ENCODE assay signal across 14 cellular contexts in genomic region chr7:24108906-24109376, GRCh38.
A peak's percentile ranks its signal among the peaks of the same experiment; 100 is the strongest.
DNase-seq lines count a peak whose midpoint lies in the region; ATAC-seq, FAIRE-seq and TF ChIP-seq lines count a peak whose summit lies in the region.
"Had no signal": no experiment of that assay in that cellular context is flagged by ENCODE, and none has a peak within 500 bp of the region (broad histone marks: within the 10 kb centered on the region; RNA-seq: fewer than 3 reads in every experiment).

No MANE protein-coding gene starts in this region.

- TF ChIP-seq CTCF in GM12865 (IDR thresholded peaks at IDR 0.05; ENCODE audit: insufficient read depth, low read depth, low read length, missing control alignments): no peak

- ATAC-seq in HG02623 (IDR thresholded peaks at IDR 0.05; ENCODE audit: unreplicated experiment): peak; percentile 47
- ATAC-seq in HG03460 (IDR thresholded peaks at IDR 0.05; ENCODE audit: unreplicated experiment): peak; percentile 87
- ATAC-seq in GM21717 (IDR thresholded peaks at IDR 0.05; ENCODE audit: unreplicated experiment): no peak
- ATAC-seq: body of pancreas had no signal

- DNase-seq in GM12865 (ENCODE audit: low read depth) (peak; percentile 41), GM19239 (ENCODE audit: insufficient read length, low spot score) (peak; percentile 12), NCI-H1092 treated with DMSO at 0.1 percent for 48 hours (lab: John Stamatoyannopoulos, UW) (no peak), globus pallidus (ENCODE audit: low spot score) (no peak), NOMO-1 (lab: John Stamatoyannopoulos, UW; ENCODE audit: unreplicated experiment in 2 of 2) (no peak)
- DNase-seq: activated naive CD4-positive, alpha-beta T cell; body of pancreas; COR-L47; HCEC 1CT; NCI-H526 treated with DMSO at 0.1 percent for 48 hours had no signal

- no peak overlapping the region for H3K4me3 ChIP-seq in GM12865 (ENCODE audit: low read depth, low read length)
- H3K4me3 ChIP-seq: body of pancreas had no signal

- peak; percentile 90 for FAIRE-seq in GM19239 (lab: Jason Lieb, UNC)
- FAIRE-seq: RCC 7860 had no signal

Comparison
In these comparisons a context has a peak if more than half of its experiments do, and no peak if none do; other contexts are left out.
1. DNase-seq: peak in GM12865 (single experiment) and GM19239 (single experiment); none in NCI-H1092 treated with DMSO at 0.1 percent for 48 hours (single experiment), globus pallidus (single experiment) and NOMO-1 (0 of 2).